9 cellular contexts compared by ENCODE assay signal in the genomic region with DNA sequence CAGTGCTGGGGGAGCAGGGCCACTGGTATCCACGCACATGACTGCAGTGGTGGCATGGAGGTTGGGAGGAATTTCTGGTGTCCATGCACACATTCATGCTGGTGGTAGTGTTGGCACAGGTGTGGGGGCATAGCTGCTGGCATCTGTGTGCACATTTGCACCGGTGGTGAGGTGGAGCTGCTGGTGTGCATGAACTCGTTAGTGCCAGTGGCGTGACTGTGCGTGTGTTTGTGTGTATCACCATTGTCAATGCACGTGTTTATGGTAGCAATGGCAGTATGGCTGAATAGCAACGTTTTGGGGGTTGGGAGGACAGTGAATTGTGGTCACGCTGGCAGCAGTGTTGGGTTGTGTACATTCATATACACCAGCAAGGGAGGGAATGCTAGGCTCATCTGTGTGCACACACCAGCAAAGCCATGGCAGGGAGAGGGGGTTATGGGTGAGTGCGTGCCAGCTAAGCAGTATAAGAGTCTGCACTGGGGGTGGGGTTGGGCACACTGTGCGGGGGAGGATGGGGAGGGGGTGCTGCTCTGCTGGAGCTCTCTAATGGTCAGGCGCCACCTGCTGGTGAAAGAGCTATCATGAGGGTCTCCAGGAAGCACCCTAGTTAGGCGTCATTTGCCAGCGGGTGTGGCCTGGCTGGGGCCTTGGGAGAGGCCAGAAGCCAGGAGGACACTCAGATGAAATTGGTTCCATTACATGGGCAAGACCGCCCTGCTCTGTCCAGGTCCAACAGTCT.
DNase-seq lines count a peak whose midpoint lies in the region; ATAC-seq, FAIRE-seq and TF ChIP-seq lines count a peak whose summit lies in the region.
"Had no signal": no experiment of that assay in that cellular context is flagged by ENCODE, and none has a peak within 500 bp of the region (broad histone marks: within the 10 kb centered on the region; RNA-seq: fewer than 3 reads in every experiment).

No MANE protein-coding gene starts in this region.

- H3K9me3 Mint-ChIP-seq in activated CD4-positive, alpha-beta memory T cell treated with anti-CD3 and anti-CD28 coated beads for 36 hours = peaks cover 5% of the 10 kb centered on the region

- no peak overlapping the region for H3K27ac Mint-ChIP-seq in activated CD4-positive, alpha-beta memory T cell treated with anti-CD3 and anti-CD28 coated beads for 36 hours

- DNase-seq in Daoy (ENCODE audit: low read depth) = peak; percentile 15
- DNase-seq in H54 (ENCODE audit: insufficient read length, low spot score) = peak; percentile 5
- DNase-seq in activated CD4-positive, alpha-beta memory T cell treated with anti-CD3 and anti-CD28 coated beads for 36 hours = peak; percentile 10
- DNase-seq in left kidney (ENCODE audit: low read depth, low spot score) = peak; percentile 31
- no peak for DNase-seq in posterior vena cava (ENCODE audit: low spot score)
- no peak for DNase-seq in NOMO-1 treated with dmso at 0.1 percent for 144 hours (lab: John Stamatoyannopoulos, UW; ENCODE audit: unreplicated experiment)
- DNase-seq: SIG-M5 had no signal

- POLR2A ChIA-PET in activated CD4-positive, alpha-beta memory T cell treated with anti-CD3 and anti-CD28 coated beads for 36 hours (lab: Charles Lee) = no interaction called here

- FAIRE-seq in H54 (lab: Jason Lieb, UNC) = no peak

- H3K27me3 Mint-ChIP-seq in activated CD4-positive, alpha-beta memory T cell treated with anti-CD3 and anti-CD28 coated beads for 36 hours = no peaks in the 10 kb centered on the region

- H3K36me3 Mint-ChIP-seq in activated CD4-positive, alpha-beta memory T cell treated with anti-CD3 and anti-CD28 coated beads for 36 hours = no peaks in the 10 kb centered on the region

- no peak for TF ChIP-seq POLR2A in H54 (IDR thresholded peaks at IDR 0.05; ENCODE audit: low read depth, low read length)

- H3K4me1 Mint-ChIP-seq in activated CD4-positive, alpha-beta memory T cell treated with anti-CD3 and anti-CD28 coated beads for 36 hours (ENCODE audit: low read depth) = no peaks in the 10 kb centered on the region

- CTCF ChIA-PET in activated CD4-positive, alpha-beta memory T cell treated with anti-CD3 and anti-CD28 coated beads for 36 hours (lab: Charles Lee) = interaction anchor here (0.6 kb wide), 1 partner anchor 616 kb away, joined by 3 read pairs; no protein-coding TSS in a partner anchor

- no peak overlapping the region for H3K4me3 Mint-ChIP-seq in activated CD4-positive, alpha-beta memory T cell treated with anti-CD3 and anti-CD28 coated beads for 36 hours

- ATAC-seq in GM18498 (IDR thresholded peaks at IDR 0.05; ENCODE audit: unreplicated experiment) (no peak), GM21447 (IDR thresholded peaks at IDR 0.05; ENCODE audit: unreplicated experiment) (no peak)

- intact Hi-C loops in activated CD4-positive, alpha-beta memory T cell treated with anti-CD3 and anti-CD28 coated beads for 36 hours (cut with micrococcal nuclease) = no loop called here
- intact Hi-C loops in posterior vena cava (cut with DNase I) = no loop called here

Comparison
In these comparisons a context has a peak if more than half of its experiments do, and no peak if none do; other contexts are left out.
1. DNase-seq: peak in Daoy (single experiment), H54 (single experiment), activated CD4-positive, alpha-beta memory T cell treated with anti-CD3 and anti-CD28 coated beads for 36 hours (single experiment) and left kidney (single experiment); none in posterior vena cava (single experiment) and NOMO-1 treated with dmso at 0.1 percent for 144 hours (single experiment).